In the genomic region with DNA sequence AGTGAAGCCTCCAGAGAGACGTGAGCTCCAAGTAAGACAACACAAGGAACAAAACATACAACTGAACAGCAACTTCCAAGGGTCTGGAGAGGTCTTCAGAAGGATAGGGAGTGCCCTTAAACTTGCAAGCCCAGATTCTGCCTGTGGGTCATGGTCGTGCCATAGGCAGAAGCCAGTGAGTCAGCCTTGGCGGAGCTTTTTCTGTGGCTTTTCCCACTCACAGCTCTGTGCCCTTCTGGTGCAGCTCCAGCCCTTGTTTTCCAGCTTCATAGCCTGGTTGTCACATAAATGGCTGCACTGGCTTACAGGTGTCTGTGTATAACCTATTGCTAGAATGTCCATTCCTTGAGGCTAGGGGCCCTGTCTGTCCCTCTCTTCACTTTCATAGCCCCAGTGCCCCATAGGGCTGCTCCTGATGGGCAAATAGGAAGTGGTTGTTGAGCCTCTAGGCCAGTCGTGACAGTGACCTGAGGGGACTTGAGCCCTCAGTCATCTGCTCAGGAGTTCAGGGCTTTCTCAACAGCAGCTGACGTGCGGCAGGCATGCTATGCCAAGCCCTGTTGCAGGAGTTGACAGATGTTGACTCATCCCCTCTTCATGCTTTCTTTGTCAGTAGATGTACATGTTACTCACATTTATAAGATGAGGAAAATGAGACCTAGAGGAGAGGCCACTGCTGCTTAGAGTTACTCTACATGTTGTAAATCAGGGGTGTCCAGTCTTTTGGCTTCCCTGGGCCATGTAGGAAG, we compare ENCODE assay signal across 10 cellular contexts. TPM values are rescaled to one million over a fixed set of nuclear protein-coding genes. Genes with fewer than 3 reads are reported as not detected.
DNase-seq lines count a peak whose midpoint lies in the region; ATAC-seq and TF ChIP-seq lines count a peak whose summit lies in the region.
"Had no signal": no experiment of that assay in that cellular context is flagged by ENCODE, and none has a peak within 500 bp of the region (broad histone marks: within the 10 kb centered on the region; RNA-seq: fewer than 3 reads in every experiment).

No MANE protein-coding gene starts in this region.

- H3K4me3 ChIP-seq in NB4 (ENCODE audit: low read depth, low read length) (no peak overlapping the region), esophagus (ENCODE audit: low read depth in 1 of 2, low read length in 2 of 2) (no peak overlapping the region), rectal smooth muscle tissue (ENCODE audit: low read length) (no peak overlapping the region)

- DNase-seq in Caki2 (ENCODE audit: low read depth) (peak; percentile 44), NB4 (ENCODE audit: low read depth) (peak; percentile 22), DMS79 (lab: John Stamatoyannopoulos, UW) (no peak), UCSD-AML1 (lab: John Stamatoyannopoulos, UW; ENCODE audit: unreplicated experiment) (no peak)
- DNase-seq in stimulated activated naive B cell treated with anti-CD40 and anti-IgM and Interleukin-4, amounts not matched to agents 10 μg/mL and 1 μg/mL and 100 μg/mL, for 72 hours: no peak
- DNase-seq: activated gamma-delta T cell treated with Interleukin-2 at 50 U/mL for 16 hours had no signal

- H3K9me3 Mint-ChIP-seq in stimulated activated naive B cell treated with anti-CD40 and anti-IgM and Interleukin-4, amounts not matched to agents 10 μg/mL and 1 μg/mL and 100 μg/mL, for 72 hours: no peaks in the 10 kb centered on the region
- H3K9me3 Mint-ChIP-seq: stimulated activated memory B cell treated with anti-CD40 and anti-IgM and Interleukin-4, amounts not matched to agents 10 μg/mL and 1 μg/mL and 100 μg/mL, for 72 hours had no signal

- TF ChIP-seq CTCF in NB4 (IDR thresholded peaks at IDR 0.05; ENCODE audit: low read depth, low read length): no peak

- H3K36me3 ChIP-seq in esophagus (ENCODE audit: control insufficient read depth in 2 of 2, insufficient read depth in 2 of 2, low read length in 1 of 2): peaks cover 0 to 2% of the 10 kb centered on the region in 2 donors
- peaks cover 8% of the 10 kb centered on the region for H3K36me3 ChIP-seq in rectal smooth muscle tissue (ENCODE audit: control insufficient read depth, insufficient read depth, low read length)

- no peaks in the 10 kb centered on the region for H3K27me3 Mint-ChIP-seq in stimulated activated naive B cell treated with anti-CD40 and anti-IgM and Interleukin-4, amounts not matched to agents 10 μg/mL and 1 μg/mL and 100 μg/mL, for 72 hours
- H3K27me3 Mint-ChIP-seq: stimulated activated memory B cell treated with anti-CD40 and anti-IgM and Interleukin-4, amounts not matched to agents 10 μg/mL and 1 μg/mL and 100 μg/mL, for 72 hours had no signal

- no peak for TF ChIP-seq POLR2A in NB4 (IDR thresholded peaks at IDR 0.05; ENCODE audit: extremely low read depth, insufficient read length)

- H3K4me1 ChIP-seq in esophagus (ENCODE audit: control insufficient read depth in 2 of 2, insufficient read depth in 2 of 2, low read length in 1 of 2) (peaks cover 5 to 17% of the 10 kb centered on the region in 2 donors), rectal smooth muscle tissue (ENCODE audit: control insufficient read depth, insufficient read depth, low read length) (peaks cover 15% of the 10 kb centered on the region)

- H3K27ac ChIP-seq in esophagus (ENCODE audit: low read depth in 2 of 2, low read length in 1 of 2) (peak overlapping the region; percentile 91 to 96), rectal smooth muscle tissue (ENCODE audit: low read depth, low read length) (peak overlapping the region; percentile 15)

- no peak overlapping the region for H3K4me3 Mint-ChIP-seq in stimulated activated naive B cell treated with anti-CD40 and anti-IgM and Interleukin-4, amounts not matched to agents 10 μg/mL and 1 μg/mL and 100 μg/mL, for 72 hours
- H3K4me3 Mint-ChIP-seq: stimulated activated memory B cell treated with anti-CD40 and anti-IgM and Interleukin-4, amounts not matched to agents 10 μg/mL and 1 μg/mL and 100 μg/mL, for 72 hours had no signal

- peaks cover 12 to 42% of the 10 kb centered on the region in 2 donors for H3K36me3 Mint-ChIP-seq in stimulated activated naive B cell treated with anti-CD40 and anti-IgM and Interleukin-4, amounts not matched to agents 10 μg/mL and 1 μg/mL and 100 μg/mL, for 72 hours

- H3K27ac Mint-ChIP-seq in stimulated activated naive B cell treated with anti-CD40 and anti-IgM and Interleukin-4, amounts not matched to agents 10 μg/mL and 1 μg/mL and 100 μg/mL, for 72 hours: no peak overlapping the region
- H3K27ac Mint-ChIP-seq: stimulated activated memory B cell treated with anti-CD40 and anti-IgM and Interleukin-4, amounts not matched to agents 10 μg/mL and 1 μg/mL and 100 μg/mL, for 72 hours had no signal

- no peak overlapping the region for H3K9ac ChIP-seq in rectal smooth muscle tissue (ENCODE audit: low read length)

- WGBS in esophagus, 2 donors: 41 to 60% methylated on average over 6 of the region's 6 CpGs

- no peaks in the 10 kb centered on the region for H3K27me3 ChIP-seq in esophagus (ENCODE audit: control insufficient read depth in 1 of 2, insufficient read depth in 2 of 2, low read length in 2 of 2)
- no peaks in the 10 kb centered on the region for H3K27me3 ChIP-seq in rectal smooth muscle tissue (ENCODE audit: control insufficient read depth, insufficient read depth, low read length)

- no peaks in the 10 kb centered on the region for H3K9me3 ChIP-seq in esophagus (ENCODE audit: control insufficient read depth in 2 of 2, insufficient read depth in 1 of 2, low read depth in 1 of 2, low read length in 1 of 2)

- in situ Hi-C loops in Caki2 (cut with HindIII; ENCODE audit: low pct_unique_long_range_greater_than_20kb, low sequenced_read_pairs): no loop called here

- ATAC-seq in stimulated activated naive B cell treated with anti-CD40 and anti-IgM and Interleukin-4, amounts not matched to agents 10 μg/mL and 1 μg/mL and 100 μg/mL, for 72 hours (replicated peaks): no peak
- ATAC-seq in HG03460 (IDR thresholded peaks at IDR 0.05; ENCODE audit: unreplicated experiment): no peak
- ATAC-seq: stimulated activated memory B cell treated with anti-CD40 and anti-IgM and Interleukin-4, amounts not matched to agents 10 μg/mL and 1 μg/mL and 100 μg/mL, for 72 hours had no signal

- peaks cover 41 to 75% of the 10 kb centered on the region in 2 donors for H3K4me1 Mint-ChIP-seq in stimulated activated naive B cell treated with anti-CD40 and anti-IgM and Interleukin-4, amounts not matched to agents 10 μg/mL and 1 μg/mL and 100 μg/mL, for 72 hours

RNA-seq across cellular contexts. Expression of a gene that starts 7.4 kb away (rescaled TPM):
- 31.0 and 56.8 TPM in 2 replicates for total RNA-seq in Caki2 (2014; rRNA removed; shearing (Covaris generic); ENCODE audit: low replicate concordance)
- 10 to 100 TPM; 31.0 to 55.9 TPM for polyA plus RNA-seq in esophagus

RNA-seq across cellular contexts. Expression of a gene that starts 19.2 kb away (rescaled TPM):
- 11.8 and 23.6 TPM in 2 replicates for total RNA-seq in Caki2 (2014; rRNA removed; shearing (Covaris generic); ENCODE audit: low replicate concordance)
- polyA plus RNA-seq in esophagus: 1 to 10 TPM; 5.7 to 6.3 TPM

Comparison
In these comparisons a context has a peak if more than half of its experiments do, and no peak if none do; other contexts are left out.
1. DNase-seq: peak in Caki2 (single experiment) and NB4 (single experiment); none in DMS79 (single experiment), stimulated activated naive B cell treated with anti-CD40 and anti-IgM and Interleukin-4, amounts not matched to agents 10 μg/mL and 1 μg/mL and 100 μg/mL, for 72 hours (single experiment) and UCSD-AML1 (single experiment).